ENCODE assay signal across 1 cellular context in the genomic region with DNA sequence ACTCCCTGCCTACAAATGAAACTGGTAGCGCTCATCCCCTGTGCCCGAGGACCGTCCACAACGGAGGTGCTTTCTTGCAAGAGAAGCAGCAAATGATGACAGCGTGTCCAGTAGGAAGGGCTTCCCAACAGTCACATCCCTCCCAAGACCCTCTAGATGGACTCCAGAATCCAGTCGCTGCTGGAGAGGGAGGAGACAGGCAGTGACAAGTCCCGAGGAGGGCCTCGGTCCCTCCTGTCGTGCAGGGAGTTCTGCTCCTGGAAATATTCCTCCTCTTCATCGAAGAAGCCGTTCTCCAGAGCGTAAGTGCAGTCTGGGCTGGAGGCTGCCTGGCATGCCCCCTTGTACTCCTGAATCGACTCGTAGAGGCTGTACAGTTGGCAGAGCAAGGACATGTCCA.
TF ChIP-seq lines count a peak whose summit lies in the region.

No MANE protein-coding gene starts in this region.

TF ChIP-seq in IMR-90, 13 proteins besides CTCF, POLR2A, EP300 and RAD21:
- TF ChIP-seq FOS (IDR thresholded peaks at IDR 0.05; ENCODE audit: low read depth, low read length) (no peak), CHD1 (IDR thresholded peaks at IDR 0.05; ENCODE audit: low read depth, low read length) (no peak), RFX5 (IDR thresholded peaks at IDR 0.05; ENCODE audit: low read depth, low read length) (no peak), SMC3 (IDR thresholded peaks at IDR 0.05; ENCODE audit: low read depth, low read length) (no peak), MXI1 (IDR thresholded peaks at IDR 0.05; ENCODE audit: borderline replicate concordance, low read depth, low read length) (no peak), RCOR1 (IDR thresholded peaks at IDR 0.05; ENCODE audit: insufficient replicate concordance, low read length) (no peak), BHLHE40 (IDR thresholded peaks at IDR 0.05; ENCODE audit: low read depth, low read length) (no peak), NFE2L2 (IDR thresholded peaks at IDR 0.05; ENCODE audit: low read depth, low read length) (no peak), MAFK (IDR thresholded peaks at IDR 0.05; ENCODE audit: low read depth, low read length) (no peak), MAZ (IDR thresholded peaks at IDR 0.05; ENCODE audit: borderline replicate concordance, low read depth, low read length) (no peak), CEBPB (IDR thresholded peaks at IDR 0.05; ENCODE audit: low read depth, low read length) (no peak)
- TF ChIP-seq, protein P1, sequence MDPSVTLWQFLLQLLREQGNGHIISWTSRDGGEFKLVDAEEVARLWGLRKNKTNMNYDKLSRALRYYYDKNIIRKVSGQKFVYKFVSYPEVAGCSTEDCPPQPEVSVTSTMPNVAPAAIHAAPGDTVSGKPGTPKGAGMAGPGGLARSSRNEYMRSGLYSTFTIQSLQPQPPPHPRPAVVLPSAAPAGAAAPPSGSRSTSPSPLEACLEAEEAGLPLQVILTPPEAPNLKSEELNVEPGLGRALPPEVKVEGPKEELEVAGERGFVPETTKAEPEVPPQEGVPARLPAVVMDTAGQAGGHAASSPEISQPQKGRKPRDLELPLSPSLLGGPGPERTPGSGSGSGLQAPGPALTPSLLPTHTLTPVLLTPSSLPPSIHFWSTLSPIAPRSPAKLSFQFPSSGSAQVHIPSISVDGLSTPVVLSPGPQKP (IDR thresholded peaks at IDR 0.05; ENCODE audit: borderline replicate concordance, low read depth, low read length), result no peak
- TF ChIP-seq, protein P2, sequence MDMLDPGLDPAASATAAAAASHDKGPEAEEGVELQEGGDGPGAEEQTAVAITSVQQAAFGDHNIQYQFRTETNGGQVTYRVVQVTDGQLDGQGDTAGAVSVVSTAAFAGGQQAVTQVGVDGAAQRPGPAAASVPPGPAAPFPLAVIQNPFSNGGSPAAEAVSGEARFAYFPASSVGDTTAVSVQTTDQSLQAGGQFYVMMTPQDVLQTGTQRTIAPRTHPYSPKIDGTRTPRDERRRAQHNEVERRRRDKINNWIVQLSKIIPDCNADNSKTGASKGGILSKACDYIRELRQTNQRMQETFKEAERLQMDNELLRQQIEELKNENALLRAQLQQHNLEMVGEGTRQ (IDR thresholded peaks at IDR 0.05; ENCODE audit: low read depth, low read length), result no peak
TF ChIP-seq in IMR-90: peak in this region for 0.
